ENCODE assay signal across 15 cellular contexts in the genomic region with DNA sequence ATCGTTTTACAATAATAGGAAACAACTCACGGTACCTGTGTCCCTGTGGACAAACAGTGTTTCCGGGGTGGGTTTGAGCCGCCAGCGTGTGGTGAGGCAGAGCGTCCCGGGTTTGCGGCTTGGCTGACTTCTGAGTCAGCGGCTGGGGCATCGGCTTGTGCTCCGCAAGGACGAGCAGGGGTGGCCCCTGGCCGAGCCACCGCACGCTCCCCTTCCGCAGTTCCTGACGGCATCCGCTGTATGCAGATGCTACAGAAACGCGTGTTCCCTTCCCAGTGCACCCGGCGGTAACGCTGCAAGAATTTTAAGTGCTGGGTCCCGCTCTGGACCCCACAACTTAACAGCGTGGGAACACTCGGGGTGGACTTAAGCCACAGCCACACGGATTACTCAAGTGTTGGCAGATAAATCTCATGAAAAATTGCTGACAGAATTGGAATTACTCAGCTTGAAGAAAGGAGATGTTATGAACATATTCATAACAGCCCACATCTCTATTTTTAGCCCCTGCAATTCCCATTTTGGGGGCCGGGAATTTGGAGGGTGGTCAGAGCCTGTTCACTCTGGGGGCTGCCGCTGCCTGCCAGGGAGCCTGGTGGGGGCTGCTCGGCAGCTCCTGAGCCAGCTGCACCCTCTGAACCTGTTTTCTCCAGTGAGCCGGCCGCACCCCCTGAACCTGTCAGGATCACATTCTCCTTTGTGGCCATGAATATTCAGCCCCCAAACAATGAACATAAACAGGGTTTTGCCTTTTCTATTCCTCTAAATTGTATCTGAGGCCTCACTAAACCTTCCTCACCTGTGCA. TPM values are rescaled to one million over a fixed set of nuclear protein-coding genes. Genes with fewer than 3 reads are reported as not detected.
DNase-seq lines count a peak whose midpoint lies in the region; ATAC-seq, FAIRE-seq and TF ChIP-seq lines count a peak whose summit lies in the region.
"Had no signal": no experiment of that assay in that cellular context is flagged by ENCODE, and none has a peak within 500 bp of the region (broad histone marks: within the 10 kb centered on the region; RNA-seq: fewer than 3 reads in every experiment).

No MANE protein-coding gene starts in this region.

- ATAC-seq in stimulated activated naive B cell treated with anti-CD40 and anti-IgM and Interleukin-4, amounts not matched to agents 10 μg/mL and 1 μg/mL and 100 μg/mL, for 72 hours (replicated peaks), result peak in 1 of 2 donors; percentile 81
- ATAC-seq: body of pancreas, gastroesophageal sphincter had no signal

- H3K27ac ChIP-seq in kidney (ENCODE audit: low read depth in 2 of 2, low read length in 2 of 2), result no peak overlapping the region
- no peak overlapping the region for H3K27ac ChIP-seq in colonic mucosa
- H3K27ac ChIP-seq in left ventricle myocardium inferior (replicated peaks), result no peak overlapping the region
- H3K27ac ChIP-seq: body of pancreas, gastroesophageal sphincter, tibial nerve had no signal

- no peak overlapping the region for H3K9ac ChIP-seq in kidney (ENCODE audit: low read length in 2 of 2)
- H3K9ac ChIP-seq in colonic mucosa (ENCODE audit: low read depth in 2 of 2, low read length in 2 of 2), result no peak overlapping the region

- H3K36me3 ChIP-seq in GM06990 (ENCODE audit: control insufficient read depth, insufficient read depth, low read length) (no peaks in the 10 kb centered on the region), kidney (ENCODE audit: control insufficient read depth in 1 of 2, insufficient read depth in 2 of 2, low read length in 2 of 2) (no peaks in the 10 kb centered on the region), colonic mucosa (no peaks in the 10 kb centered on the region), left ventricle myocardium inferior (no peaks in the 10 kb centered on the region)
- H3K36me3 ChIP-seq: gastroesophageal sphincter, tibial nerve had no signal

- H3K27ac Mint-ChIP-seq in stimulated activated naive B cell treated with anti-CD40 and anti-IgM and Interleukin-4, amounts not matched to agents 10 μg/mL and 1 μg/mL and 100 μg/mL, for 72 hours, result no peak overlapping the region
- H3K27ac Mint-ChIP-seq: CD4-positive, alpha-beta T cell had no signal

- peaks cover 0 to 3% of the 10 kb centered on the region in 2 donors for H3K36me3 Mint-ChIP-seq in stimulated activated naive B cell treated with anti-CD40 and anti-IgM and Interleukin-4, amounts not matched to agents 10 μg/mL and 1 μg/mL and 100 μg/mL, for 72 hours

- no peak overlapping the region for H3K4me3 ChIP-seq in GM06990 (replicated peaks; ENCODE audit: low read depth, low read length)
- H3K4me3 ChIP-seq in kidney (ENCODE audit: low read length in 2 of 2), result no peak overlapping the region
- no peak overlapping the region for H3K4me3 ChIP-seq in colonic mucosa
- no peak overlapping the region for H3K4me3 ChIP-seq in left ventricle myocardium inferior
- H3K4me3 ChIP-seq: body of pancreas, gastroesophageal sphincter, tibial nerve had no signal

- no peaks in the 10 kb centered on the region for H3K9me3 ChIP-seq in kidney (ENCODE audit: control insufficient read depth in 1 of 2, low read length in 2 of 2)
- no peaks in the 10 kb centered on the region for H3K9me3 ChIP-seq in colonic mucosa
- no peaks in the 10 kb centered on the region for H3K9me3 ChIP-seq in left ventricle myocardium inferior (replicated peaks)
- H3K9me3 ChIP-seq: body of pancreas, gastroesophageal sphincter, tibial nerve had no signal

- H3K4me1 Mint-ChIP-seq in stimulated activated naive B cell treated with anti-CD40 and anti-IgM and Interleukin-4, amounts not matched to agents 10 μg/mL and 1 μg/mL and 100 μg/mL, for 72 hours, result peaks cover 5 to 7% of the 10 kb centered on the region in 2 donors

- H3K27me3 ChIP-seq in GM06990 (replicated peaks; ENCODE audit: control insufficient read depth, insufficient read depth, low read length), result no peaks in the 10 kb centered on the region
- H3K27me3 ChIP-seq in colonic mucosa, result peaks cover 12% of the 10 kb centered on the region
- peaks cover 79% of the 10 kb centered on the region for H3K27me3 ChIP-seq in left ventricle myocardium inferior (ENCODE audit: low read depth)

- H3K4me1 ChIP-seq in kidney (ENCODE audit: control insufficient read depth in 1 of 2, insufficient read depth in 1 of 2, low read depth in 1 of 2, low read length in 2 of 2) (peaks cover 0 to 2% of the 10 kb centered on the region in 2 donors), colonic mucosa (no peaks in the 10 kb centered on the region), left ventricle myocardium inferior (peaks cover 10% of the 10 kb centered on the region)

- TF ChIP-seq CTCF in GM06990 (IDR thresholded peaks at IDR 0.05; ENCODE audit: insufficient read depth, low read length, poor library complexity, severe bottlenecking) (no peak), kidney (IDR thresholded peaks at IDR 0.05; ENCODE audit: borderline replicate concordance, extremely low read depth, insufficient read depth) (no peak), colonic mucosa (IDR thresholded peaks at IDR 0.05) (no peak), left ventricle myocardium inferior (IDR thresholded peaks at IDR 0.05; ENCODE audit: borderline replicate concordance) (no peak)

- no peak overlapping the region for H3K4me3 Mint-ChIP-seq in stimulated activated naive B cell treated with anti-CD40 and anti-IgM and Interleukin-4, amounts not matched to agents 10 μg/mL and 1 μg/mL and 100 μg/mL, for 72 hours
- H3K4me3 Mint-ChIP-seq: CD4-positive, alpha-beta T cell had no signal

- intact Hi-C loops in kidney (cut with DNase I) (no loop called here), colonic mucosa (cut with DNase I) (no loop called here), left ventricle myocardium inferior (cut with micrococcal nuclease) (no loop called here)

- peaks cover 0 to 3% of the 10 kb centered on the region in 2 donors for H3K9me3 Mint-ChIP-seq in stimulated activated naive B cell treated with anti-CD40 and anti-IgM and Interleukin-4, amounts not matched to agents 10 μg/mL and 1 μg/mL and 100 μg/mL, for 72 hours
- H3K9me3 Mint-ChIP-seq: CD4-positive, alpha-beta T cell had no signal

- H3K27me3 Mint-ChIP-seq in stimulated activated naive B cell treated with anti-CD40 and anti-IgM and Interleukin-4, amounts not matched to agents 10 μg/mL and 1 μg/mL and 100 μg/mL, for 72 hours, result peaks cover 43 to 80% of the 10 kb centered on the region in 2 donors

- FAIRE-seq in kidney (lab: Jason Lieb, UNC), result no peak
- FAIRE-seq: H1 had no signal

- DNase-seq in GM06990 (ENCODE audit: extremely low read depth, insufficient read length), result peak; percentile 43
- peak; percentile 23 for DNase-seq in RKO (ENCODE audit: low spot score)
- DNase-seq in kidney, result peak; percentile 65
- DNase-seq in stimulated activated naive B cell treated with anti-CD40 and anti-IgM and Interleukin-4, amounts not matched to agents 10 μg/mL and 1 μg/mL and 100 μg/mL, for 72 hours, result peak; percentile 31
- no peak for DNase-seq in stimulated activated CD4-positive, alpha-beta T cell treated with anti-CD3 and anti-CD28 coated beads, Interleukin-1b, Interleukin-23, amount 100 ng/mL, for 48 hours
- no peak for DNase-seq in colonic mucosa
- DNase-seq in left ventricle myocardium inferior, result no peak
- DNase-seq: body of pancreas; CD4-positive, alpha-beta T cell; effector CD4-positive, alpha-beta T cell; NCI-H2171; SHP77 treated with DMSO at 0.1 percent for 48 hours had no signal

RNA-seq across cellular contexts. Expression of a gene that starts 12.6 kb away (rescaled TPM):
- total RNA-seq in kidney (0.76 TPM), colonic mucosa (under 1 TPM in 1 of 2 donors, not detected in 1; 0.32 TPM), left ventricle myocardium inferior (not detected)
- not detected for polyA plus RNA-seq in kidney (ENCODE audit: insufficient read depth, low read depth, low replicate concordance)
- total RNA-seq: body of pancreas; CD4-positive, alpha-beta T cell had no signal

Comparison
In these comparisons a context has a peak if more than half of its experiments do, and no peak if none do; other contexts are left out.
1. DNase-seq: peak in GM06990 (single experiment), RKO (single experiment), kidney (single experiment) and stimulated activated naive B cell treated with anti-CD40 and anti-IgM and Interleukin-4, amounts not matched to agents 10 μg/mL and 1 μg/mL and 100 μg/mL, for 72 hours (single experiment); none in stimulated activated CD4-positive, alpha-beta T cell treated with anti-CD3 and anti-CD28 coated beads, Interleukin-1b, Interleukin-23, amount 100 ng/mL, for 48 hours (single experiment), colonic mucosa (single experiment) and left ventricle myocardium inferior (single experiment).